In genomic region chr15:59656935-59657634, GRCh38 we compare ENCODE assay signal across 8 cellular contexts. TPM values are rescaled to one million over a fixed set of nuclear protein-coding genes. Genes with fewer than 3 reads are reported as not detected.
DNase-seq lines count a peak whose midpoint lies in the region; ATAC-seq and TF ChIP-seq lines count a peak whose summit lies in the region.

GTF2A2 (minus strand) TSS chr15:59657515; CDS start chr15:59652277, 5,238 bp downstream.

- peak in 1 of 2 donors; percentile 25 for TF ChIP-seq POLR2A in vagina (IDR thresholded peaks at IDR 0.05)

- no peaks in the 10 kb centered on the region for H3K27me3 ChIP-seq in vagina

- peak; percentile 90 to 96 for DNase-seq in NCI-H2081 (lab: John Stamatoyannopoulos, UW)
- DNase-seq in T-helper 9 cell, result peak; percentile 90
- peak; percentile 82 for DNase-seq in astrocyte of the cerebellum (ENCODE audit: low read depth)
- DNase-seq in hepatic stellate cell (ENCODE audit: low spot score), result peak; percentile 92
- peak; percentile 95 for DNase-seq in putamen (ENCODE audit: low spot score)
- DNase-seq in vagina (ENCODE audit: extremely low spot score in 2 of 2), result peak in 1 of 2 donors; percentile 92

- intact Hi-C loops in vagina (cut with DNase I), result no loop called here

- peak within 1 kb of the TSS; percentile 87 for H3K4me3 ChIP-seq in astrocyte of the cerebellum (ENCODE audit: low read depth, low read length)
- peak within 1 kb of the TSS; percentile 64 to 100 for H3K4me3 ChIP-seq in vagina

- peak; percentile 90 for ATAC-seq in GM18519 (IDR thresholded peaks at IDR 0.05; ENCODE audit: low FRiP score, unreplicated experiment)
- ATAC-seq in HG03039 (IDR thresholded peaks at IDR 0.05; ENCODE audit: unreplicated experiment), result peak; percentile 98

- no peak for TF ChIP-seq CTCF in astrocyte of the cerebellum (IDR thresholded peaks at IDR 0.05; ENCODE audit: low read depth, low read length, missing control alignments)
- TF ChIP-seq CTCF in vagina (IDR thresholded peaks at IDR 0.05), result no peak

- peaks cover 0 to 16% of the 10 kb centered on the region in 2 donors for H3K36me3 ChIP-seq in vagina

- in situ Hi-C loops in astrocyte of the cerebellum (cut with HindIII; ENCODE audit: low sequenced_read_pairs), result no loop called here

- H3K9me3 ChIP-seq in vagina, result no peaks in the 10 kb centered on the region

- H3K4me1 ChIP-seq in vagina, result peaks cover 35% of the 10 kb centered on the region

- H3K27ac ChIP-seq in vagina, result peak within 1 kb of the TSS; percentile 90

RNA-seq across cellular contexts. Expression of gene GTF2A2, which starts in this region (rescaled TPM):
- 36.8 TPM for total RNA-seq in vagina
